19 cellular contexts compared by ENCODE assay signal in genomic region chr22:22670076-22670795, GRCh38. TPM values are rescaled to one million over a fixed set of nuclear protein-coding genes. Genes with fewer than 3 reads are reported as not detected.
A peak's percentile ranks its signal among the peaks of the same experiment; 100 is the strongest.
DNase-seq lines count a peak whose midpoint lies in the region; ATAC-seq, FAIRE-seq and TF ChIP-seq lines count a peak whose summit lies in the region.
"Had no signal": no experiment of that assay in that cellular context is flagged by ENCODE, and none has a peak within 500 bp of the region (broad histone marks: within the 10 kb centered on the region; RNA-seq: fewer than 3 reads in every experiment).

No MANE protein-coding gene starts in this region.

- H3F3A ChIP-seq in DOHH2 (ENCODE audit: control insufficient read depth, insufficient read depth) = peaks cover 5% of the 10 kb centered on the region; the same call in 1 of the 2 replicates

- in situ Hi-C loops in brain microvascular endothelial cell (cut with HindIII; ENCODE audit: low pct_ligation_motif_present, low sequenced_read_pairs) = no loop called here

- H3K4me1 ChIP-seq in DOHH2 (ENCODE audit: control insufficient read depth, low read length) (peaks cover 73% of the 10 kb centered on the region), OCI-LY7 (ENCODE audit: insufficient read depth, low read length, poor library complexity, severe bottlenecking) (peaks cover 32% of the 10 kb centered on the region)

- H3K27me3 ChIP-seq in DOHH2 (ENCODE audit: control insufficient read depth, low read length) (no peaks in the 10 kb centered on the region), brain microvascular endothelial cell (replicated peaks) (peaks cover 20% of the 10 kb centered on the region)
- H3K27me3 ChIP-seq: BLaER1 treated with 17β-estradiol and CSF1 and Interleukin-3, amounts not matched to agents 10 nM and 100 nM had no signal

- no peaks in the 10 kb centered on the region for H3K36me3 ChIP-seq in DOHH2 (ENCODE audit: control insufficient read depth, low read length)
- H3K36me3 ChIP-seq in OCI-LY7 (ENCODE audit: insufficient read depth, low read length) = no peaks in the 10 kb centered on the region
- no peaks in the 10 kb centered on the region for H3K36me3 ChIP-seq in brain microvascular endothelial cell (replicated peaks)
- H3K36me3 ChIP-seq: BLaER1 treated with 17β-estradiol and CSF1 and Interleukin-3, amounts not matched to agents 10 nM and 100 nM had no signal

- peak; percentile 68 for FAIRE-seq in GM18507 (lab: Jason Lieb, UNC)
- FAIRE-seq: G401.6, H54, HTR-8/SVneo had no signal

- peak overlapping the region; percentile 60 for H3K4me2 ChIP-seq in DOHH2 (ENCODE audit: low read length)
- peak overlapping the region; percentile 25; the same call in 1 of the 2 replicates for H3K4me2 ChIP-seq in OCI-LY7 (ENCODE audit: low read length)

- H3K79me2 ChIP-seq in DOHH2 (ENCODE audit: control insufficient read depth, low read length) (no peaks in the 10 kb centered on the region), OCI-LY7 (ENCODE audit: insufficient read depth, low read depth, low read length) (no peaks in the 10 kb centered on the region)

- H3K27ac ChIP-seq in DOHH2 (ENCODE audit: low read depth, low read length) (peak overlapping the region; percentile 19), OCI-LY7 (ENCODE audit: low read depth, low read length, poor library complexity, severe bottlenecking) (no peak overlapping the region), brain microvascular endothelial cell (peak overlapping the region; percentile 13)
- H3K27ac ChIP-seq: BLaER1 treated with 17β-estradiol and CSF1 and Interleukin-3, amounts not matched to agents 10 nM and 100 nM; GM23248 had no signal

- H3K9me2 ChIP-seq in DOHH2 (replicated peaks; ENCODE audit: control insufficient read depth, low read length) (no peaks in the 10 kb centered on the region), OCI-LY7 (ENCODE audit: insufficient read depth, low read length) (no peaks in the 10 kb centered on the region)

- CTCF ChIA-PET in OCI-LY7 (lab: Charles Lee; ENCODE audit: unreplicated experiment) = no interaction called here

- H3K9me3 ChIP-seq in DOHH2 (ENCODE audit: control insufficient read depth, insufficient read depth, low read length) (no peaks in the 10 kb centered on the region), OCI-LY7 (ENCODE audit: low read length) (peaks cover 12% of the 10 kb centered on the region; the same call in 1 of the 2 replicates)

- H3K4me3 ChIP-seq in DOHH2 (ENCODE audit: low read length) (peak overlapping the region; percentile 26), OCI-LY7 (ENCODE audit: low read depth, low read length, poor library complexity, severe bottlenecking) (no peak overlapping the region), brain microvascular endothelial cell (ENCODE audit: low read depth, low read length) (no peak overlapping the region)
- H3K4me3 ChIP-seq: BLaER1 treated with 17β-estradiol and CSF1 and Interleukin-3, amounts not matched to agents 10 nM and 100 nM; GM23248 had no signal

- no peak for ATAC-seq in HG02970 (IDR thresholded peaks at IDR 0.05; ENCODE audit: low FRiP score, unreplicated experiment)

- no peak for DNase-seq in GM18507 (ENCODE audit: extremely low spot score, insufficient read length, low read depth)
- DNase-seq in OCI-LY7 (ENCODE audit: low spot score) = no peak
- DNase-seq in brain microvascular endothelial cell = no peak
- no peak for DNase-seq in hypothalamus (lab: John Stamatoyannopoulos, UW)
- DNase-seq in A172 (ENCODE audit: low spot score) = no peak
- no peak for DNase-seq in AG08395 (ENCODE audit: low spot score)
- DNase-seq: AML-193; CD4-positive, CD25-positive, alpha-beta regulatory T cell; DMS79; EL; GM23248; Karpas-422 had no signal

- intact Hi-C loops in OCI-LY7 (cut with micrococcal nuclease; ENCODE audit: unreplicated experiment) = no loop called here

- H4K20me1 ChIP-seq in DOHH2 (ENCODE audit: control insufficient read depth, insufficient read depth, low read depth, low read length) = no peaks in the 10 kb centered on the region
- no peaks in the 10 kb centered on the region for H4K20me1 ChIP-seq in OCI-LY7 (ENCODE audit: insufficient read depth, low read length)
- H4K20me1 ChIP-seq: BLaER1 treated with 17β-estradiol and CSF1 and Interleukin-3, amounts not matched to agents 10 nM and 100 nM had no signal

- H2AFZ ChIP-seq in OCI-LY7 (ENCODE audit: low read length) = no peak overlapping the region
- H2AFZ ChIP-seq: GM23248 had no signal

- BruUV-seq in OCI-LY7 (replicated peaks; lab: Mats Ljungman, UMichigan) = no TSS peak

- POLR2A ChIA-PET in OCI-LY7 (lab: Charles Lee) = no interaction called here

- TF ChIP-seq CTCF in DOHH2 (IDR thresholded peaks at IDR 0.05; ENCODE audit: low read depth, low read length, poor library complexity, severe bottlenecking) = no peak
- no peak for TF ChIP-seq CTCF in OCI-LY7 (conservative IDR thresholded peaks at IDR 0.05; ENCODE audit: low read length)
- no peak for TF ChIP-seq CTCF in brain microvascular endothelial cell (IDR thresholded peaks at IDR 0.05; ENCODE audit: low read depth, low read length, missing control alignments)

RNA-seq across cellular contexts. Expression of gene GGTLC2, which starts 25.8 kb away (rescaled TPM):
- total RNA-seq in OCI-LY7 (2014; rRNA removed; shearing (Covaris generic)) = not detected in 2 replicates
- not detected in 2 replicates for total RNA-seq in OCI-LY7 (2022)
- not detected in 2 replicates for total RNA-seq in A172 (2014; rRNA removed; shearing (Covaris generic))
- total RNA-seq: A673; CD4-positive, CD25-positive, alpha-beta regulatory T cell; GM23248 had no signal
